1 cellular context compared by ENCODE assay signal in genomic region chr22:46122980-46123693, GRCh38.
TF ChIP-seq lines count a peak whose summit lies in the region.

No MANE protein-coding gene starts in this region.

TF ChIP-seq in H1, 55 proteins besides CTCF, POLR2A, EP300 and RAD21 (continued from another document):
- TF ChIP-seq ASH2L (IDR thresholded peaks at IDR 0.05; ENCODE audit: low read length) (no peak), FOSL1 (IDR thresholded peaks at IDR 0.05; ENCODE audit: insufficient read depth, low read depth, low read length) (no peak), POU5F1 (IDR thresholded peaks at IDR 0.05; ENCODE audit: low read depth, low read length) (no peak), TEAD4 (IDR thresholded peaks at IDR 0.05; ENCODE audit: low read depth, low read length) (no peak), CBX8 (IDR thresholded peaks at IDR 0.05; ENCODE audit: borderline replicate concordance, low read depth, low read length) (no peak), SIN3A (conservative IDR thresholded peaks at IDR 0.05 in 1 of 2, IDR thresholded peaks at IDR 0.05 in 1 of 2; ENCODE audit: low read depth in 1 of 2, low read length in 2 of 2) (no peak), TAF7 (optimal IDR thresholded peaks at IDR 0.05; ENCODE audit: borderline replicate concordance, low read depth, low read length) (no peak), USF2 (IDR thresholded peaks at IDR 0.05; ENCODE audit: low read length) (no peak)
